ENCODE assay signal across 10 cellular contexts in the genomic region with DNA sequence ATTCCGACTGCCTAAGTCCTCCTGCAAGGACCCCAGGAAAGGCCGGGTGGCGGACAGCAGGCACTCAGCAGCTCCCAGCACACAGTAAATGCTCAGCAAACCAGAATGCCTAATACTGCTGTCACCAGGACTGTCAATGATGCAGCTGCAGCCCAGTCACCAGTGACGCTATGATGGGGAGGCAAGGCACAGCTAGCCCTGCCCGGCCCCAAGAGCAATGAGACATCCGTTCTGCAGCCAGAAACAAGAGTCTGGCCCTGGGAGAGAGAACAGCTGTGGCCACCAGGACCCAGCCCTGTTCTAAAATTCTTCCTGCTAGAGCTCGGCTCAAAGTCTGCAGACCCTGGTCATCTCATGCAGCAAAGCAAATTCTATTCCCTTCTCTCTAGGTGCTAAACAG.
DNase-seq lines count a peak whose midpoint lies in the region; ATAC-seq and TF ChIP-seq lines count a peak whose summit lies in the region.
"Had no signal": no experiment of that assay in that cellular context is flagged by ENCODE, and none has a peak within 500 bp of the region (broad histone marks: within the 10 kb centered on the region; RNA-seq: fewer than 3 reads in every experiment).

No MANE protein-coding gene starts in this region.

- TF ChIP-seq CTCF in IMR-90 (conservative IDR thresholded peaks at IDR 0.05; ENCODE audit: low read depth, low read length) (0 out of 2 replicates have a peak, but pooled peaks have one; percentile 4), endodermal cell (conservative IDR thresholded peaks at IDR 0.05) (no peak), transverse colon (IDR thresholded peaks at IDR 0.05) (no peak)

- CTCF ChIA-PET in IMR-90 (lab: Yijun Ruan, JAX) = interaction anchor here (0.5 to 0.6 kb wide), 2 partner anchors 264 to 268 kb away, joined by 3 read pairs; no protein-coding TSS in a partner anchor

- no peak for TF ChIP-seq EP300 in transverse colon (IDR thresholded peaks at IDR 0.05; ENCODE audit: low read depth)

- POLR2A ChIA-PET in IMR-90 (lab: Charles Lee; ENCODE audit: unreplicated experiment) = no interaction called here

- peaks cover 28% of the 10 kb centered on the region for H3K4me1 Mint-ChIP-seq in endodermal cell
- H3K4me1 Mint-ChIP-seq in memory B cell = peaks cover 61% of the 10 kb centered on the region

- peak overlapping the region in 1 of 2 experiments; percentile 14; a peak in 1 of 4 replicates for H4K8ac ChIP-seq in IMR-90 (ENCODE audit: low read depth in 2 of 2, low read length in 2 of 2)

- TF ChIP-seq RAD21 in IMR-90 (IDR thresholded peaks at IDR 0.05; ENCODE audit: low read length) = peak; percentile 34; the same call in 1 of the 2 replicates

- peak; percentile 78 for TF ChIP-seq POLR2A in IMR-90 (IDR thresholded peaks at IDR 0.05; ENCODE audit: low read depth, low read length)
- TF ChIP-seq POLR2A in transverse colon (IDR thresholded peaks at IDR 0.05) = no peak

- H4K5ac ChIP-seq in IMR-90 (ENCODE audit: low read depth, low read length) = no peak overlapping the region

- dilution Hi-C loops in IMR-90 (cut with HindIII; ENCODE audit: low sequenced_read_pairs, unreplicated experiment) = no loop called here

- in situ Hi-C loops in IMR-90 (cut with MboI; ENCODE audit: low sequenced_read_pairs) = no loop called here
- in situ Hi-C loops in transverse colon (cut with MboI; ENCODE audit: low pct_ligation_motif_present in 1 of 4, low pct_unique_long_range_greater_than_20kb in 1 of 4, low sequenced_read_pairs in 3 of 4) = no loop called here

- no TSS peak for BruUV-seq in IMR-90 (replicated peaks; lab: Mats Ljungman, UMichigan)

- H3K4me1 ChIP-seq in IMR-90 (ENCODE audit: control insufficient read depth, insufficient read depth, low read length) = peaks cover 34% of the 10 kb centered on the region
- peaks cover 18% of the 10 kb centered on the region for H3K4me1 ChIP-seq in endodermal cell (ENCODE audit: control insufficient read depth, insufficient read depth, low read length)
- H3K4me1 ChIP-seq in transverse colon = peaks cover 33 to 51% (median 47%) of the 10 kb centered on the region in 4 donors

- H3K14ac ChIP-seq in IMR-90 (replicated peaks; ENCODE audit: low read depth, low read length) = peak overlapping the region; percentile 38

- peak overlapping the region; percentile 51 for H2BK5ac ChIP-seq in IMR-90 (ENCODE audit: low read depth, low read length, poor library complexity, severe bottlenecking)

- H3K27me3 Mint-ChIP-seq in endodermal cell (ENCODE audit: insufficient read depth) (no peaks in the 10 kb centered on the region), memory B cell (no peaks in the 10 kb centered on the region)
- H3K27me3 Mint-ChIP-seq: central memory CD8-positive, alpha-beta T cell had no signal

- H2AK9ac ChIP-seq in IMR-90 (replicated peaks; ENCODE audit: low read depth, low read length, poor library complexity) = no peak overlapping the region

- H3K9me1 ChIP-seq in IMR-90 (ENCODE audit: insufficient read depth, low read length) = peaks cover 24% of the 10 kb centered on the region

- H3K9me3 Mint-ChIP-seq in endodermal cell (no peaks in the 10 kb centered on the region), memory B cell (no peaks in the 10 kb centered on the region)
- H3K9me3 Mint-ChIP-seq: central memory CD8-positive, alpha-beta T cell; natural killer cell; stimulated activated effector memory CD8-positive, alpha-beta T cell treated with anti-CD3 and anti-CD28 coated beads, Interleukin-12 subunit alpha, Interleukin-12 subunit beta, amount 100 ng/mL, for 72 hours had no signal

- H3K36me3 Mint-ChIP-seq in endodermal cell (ENCODE audit: low read depth) (peaks cover 9% of the 10 kb centered on the region), memory B cell (peaks cover 8% of the 10 kb centered on the region)
- H3K36me3 Mint-ChIP-seq: natural killer cell had no signal

- H3K18ac ChIP-seq in IMR-90 (ENCODE audit: low read depth, low read length) = no peak overlapping the region; the same call in 1 of the 2 replicates

- peak; percentile 80 for ATAC-seq in IMR-90 (ENCODE audit: low read depth)
- ATAC-seq in memory B cell (ENCODE audit: low read depth) = no peak
- ATAC-seq: natural killer cell; stimulated activated effector memory CD8-positive, alpha-beta T cell treated with anti-CD3 and anti-CD28 coated beads, Interleukin-12 subunit alpha, Interleukin-12 subunit beta, amount 100 ng/mL, for 72 hours had no signal

- peaks cover 94% of the 10 kb centered on the region for H4K20me1 ChIP-seq in IMR-90 (ENCODE audit: insufficient read depth, low read length)

- 24% methylated on average over 6 of the region's 7 CpGs; no CpG with 5 or more reads in 1 of the 2 experiments for WGBS in IMR-90 (ENCODE audit: extremely low coverage in 2 of 2, insufficient read length in 1 of 2), 2 experiments
- 89 to 91% methylated on average over 7 of the region's 7 CpGs for WGBS in endodermal cell (ENCODE audit: insufficient coverage in 1 of 2, insufficient read length in 1 of 2), 2 experiments
- 60 to 71% methylated on average over 1 to 7 of the region's 7 CpGs for WGBS in transverse colon (ENCODE audit: low coverage in 1 of 2), 2 donors

- no peak overlapping the region; the same call in 2 of the 3 replicates for H2BK15ac ChIP-seq in IMR-90 (ENCODE audit: low read depth, low read length)

- no peak overlapping the region for H3K4me3 ChIP-seq in IMR-90 (ENCODE audit: insufficient read depth, low read depth, low read length)
- H3K4me3 ChIP-seq in endodermal cell (ENCODE audit: low read length) = no peak overlapping the region
- H3K4me3 ChIP-seq in transverse colon = no peak overlapping the region

- intact Hi-C loops in IMR-90 (cut with micrococcal nuclease) = loop anchor here (2.0 to 5.0 kb wide), 3 partner anchors 15 to 270 kb away; no protein-coding TSS in a partner anchor
- intact Hi-C loops in transverse colon (cut with DNase I; ENCODE audit: low total_unique reads) = no loop called here

- H2BK20ac ChIP-seq in IMR-90 (ENCODE audit: low read depth, low read length) = peak overlapping the region; percentile 54

- H3K27me3 ChIP-seq in IMR-90 (ENCODE audit: control insufficient read depth, insufficient read depth, low read length) (no peaks in the 10 kb centered on the region), endodermal cell (ENCODE audit: control insufficient read depth, insufficient read depth, low read length, poor library complexity, severe bottlenecking) (no peaks in the 10 kb centered on the region), transverse colon (no peaks in the 10 kb centered on the region)

- H3K79me1 ChIP-seq in IMR-90 (ENCODE audit: low read depth in 1 of 2, low read length in 2 of 2) = peaks cover 24 to 95% of the 10 kb centered on the region in 2 experiments

- peak overlapping the region; percentile 48; the same call in 1 of the 2 replicates for H4K91ac ChIP-seq in IMR-90 (ENCODE audit: insufficient read depth, low read depth, low read length)

- peak overlapping the region; percentile 44; the same call in 1 of the 2 replicates for H2AK5ac ChIP-seq in IMR-90 (ENCODE audit: low read depth, low read length)

- H2AFZ ChIP-seq in IMR-90 (replicated peaks; ENCODE audit: low read length, poor library complexity) = no peak overlapping the region

- peak overlapping the region; percentile 26; the same call in 1 of the 2 replicates for H3K56ac ChIP-seq in IMR-90 (ENCODE audit: extremely low read depth, insufficient read depth, low read length)

- H3K4ac ChIP-seq in IMR-90 (ENCODE audit: low read depth, low read length) = peak overlapping the region; percentile 58

- H3K27ac Mint-ChIP-seq in endodermal cell = peak overlapping the region; percentile 12
- peak overlapping the region; percentile 43 for H3K27ac Mint-ChIP-seq in memory B cell
- H3K27ac Mint-ChIP-seq: stimulated activated effector memory CD8-positive, alpha-beta T cell treated with anti-CD3 and anti-CD28 coated beads, Interleukin-12 subunit alpha, Interleukin-12 subunit beta, amount 100 ng/mL, for 72 hours had no signal

- H3K36me3 ChIP-seq in IMR-90 (ENCODE audit: control insufficient read depth, insufficient read depth, low read length) (peaks cover 11% of the 10 kb centered on the region; the same call in 1 of the 2 replicates), endodermal cell (ENCODE audit: control insufficient read depth, insufficient read depth, low read length) (peaks cover 6% of the 10 kb centered on the region), transverse colon (no peaks in the 10 kb centered on the region)

- DNase-seq in IMR-90 (peak; percentile 96), endodermal cell (no peak), memory B cell (ENCODE audit: low spot score in 2 of 2) (no peak), transverse colon (no peak), mucosa of gallbladder (ENCODE audit: low spot score) (no peak)
- DNase-seq in activated effector memory CD4-positive, alpha-beta T cell treated with Interleukin-2 at 50 U/mL for 16 hours = no peak
- DNase-seq in activated CD4-positive, CD25-positive, alpha-beta regulatory T cell (lab: John Stamatoyannopoulos, UW) = no peak
- DNase-seq: natural killer cell had no signal

- peak overlapping the region; percentile 56; the same call in 1 of the 2 replicates for H2BK120ac ChIP-seq in IMR-90 (ENCODE audit: low read depth, low read length)

- H3K4me3 Mint-ChIP-seq in endodermal cell (no peak overlapping the region), memory B cell (no peak overlapping the region)
- H3K4me3 Mint-ChIP-seq: central memory CD8-positive, alpha-beta T cell; natural killer cell; stimulated activated effector memory CD8-positive, alpha-beta T cell treated with anti-CD3 and anti-CD28 coated beads, Interleukin-12 subunit alpha, Interleukin-12 subunit beta, amount 100 ng/mL, for 72 hours had no signal

- H3K23ac ChIP-seq in IMR-90 (ENCODE audit: low read depth, low read length) = peak overlapping the region; percentile 42; the same call in 1 of the 2 replicates

- H3K9ac ChIP-seq in IMR-90 (ENCODE audit: low read depth, low read length) = peak overlapping the region; percentile 13; the same call in 1 of the 2 replicates
- H3K9ac ChIP-seq in endodermal cell (ENCODE audit: extremely low read depth, low read length, poor library complexity, severe bottlenecking) = no peak overlapping the region

- peak overlapping the region; percentile 48 for H3K4me2 ChIP-seq in IMR-90 (ENCODE audit: low read depth, low read length)

- peak overlapping the region; percentile 75 for H3K27ac ChIP-seq in IMR-90 (ENCODE audit: insufficient read depth, low read length)
- peak overlapping the region; percentile 11 for H3K27ac ChIP-seq in endodermal cell (ENCODE audit: low read depth, low read length)
- H3K27ac ChIP-seq in transverse colon = peak overlapping the region; percentile 58 to 71 (median 68)

- H3K9me3 ChIP-seq in IMR-90 (ENCODE audit: control insufficient read depth, insufficient read depth, low read length) (no peaks in the 10 kb centered on the region), endodermal cell (ENCODE audit: control insufficient read depth, low read length) (no peaks in the 10 kb centered on the region), transverse colon (no peaks in the 10 kb centered on the region)

Comparison
In these comparisons a context has a peak if more than half of its experiments do, and no peak if none do; other contexts are left out.
1. H3K27ac ChIP-seq: peak in every context shown above with its lines; median percentile 75 in IMR-90; 68 in transverse colon; 11 in endodermal cell.